ENCODE assay signal across 19 cellular contexts in the genomic region with DNA sequence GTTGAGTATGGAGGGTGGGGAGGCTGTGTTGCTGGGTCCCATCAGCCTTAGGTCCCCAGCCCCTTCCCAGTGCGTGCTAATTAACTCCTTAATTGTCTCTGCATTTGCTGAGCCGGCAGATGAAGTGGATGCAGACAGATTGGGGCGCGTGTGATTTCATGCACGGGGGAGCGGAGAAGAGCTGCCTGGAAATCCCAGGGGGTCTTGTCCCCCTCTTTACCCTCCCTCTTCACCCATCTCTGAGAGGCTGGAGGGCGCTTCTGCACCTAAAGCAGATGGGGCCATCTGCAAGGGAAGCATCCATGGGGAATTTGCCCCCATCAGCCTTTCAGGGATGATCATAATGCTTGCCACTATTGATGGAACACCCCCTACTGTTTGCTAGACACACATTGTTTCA. TPM values are rescaled to one million over a fixed set of nuclear protein-coding genes. Genes with fewer than 3 reads are reported as not detected.
DNase-seq lines count a peak whose midpoint lies in the region; ATAC-seq and TF ChIP-seq lines count a peak whose summit lies in the region.
"Had no signal": no experiment of that assay in that cellular context is flagged by ENCODE, and none has a peak within 500 bp of the region (broad histone marks: within the 10 kb centered on the region; RNA-seq: fewer than 3 reads in every experiment).

No MANE protein-coding gene starts in this region.

- TF ChIP-seq CTCF in BE2C (IDR thresholded peaks at IDR 0.05; ENCODE audit: low read depth, low read length) (0 out of 2 replicates have a peak, but pooled peaks have one; percentile 14), neural progenitor cell (IDR thresholded peaks at IDR 0.05) (no peak), nephron progenitor cell (IDR thresholded peaks at IDR 0.05) (no peak)

- H3K4me1 Mint-ChIP-seq in neural progenitor cell = peaks cover 35% of the 10 kb centered on the region
- H3K4me1 Mint-ChIP-seq in activated T-cell treated with anti-CD3 and anti-CD28 coated beads, Interleukin-2, amount 50 U/mL, for 72 hours (ENCODE audit: low read depth) = peaks cover 26% of the 10 kb centered on the region
- peaks cover 35% of the 10 kb centered on the region for H3K4me1 Mint-ChIP-seq in nephron progenitor cell

- H3K9me3 Mint-ChIP-seq in neural progenitor cell = no peaks in the 10 kb centered on the region
- H3K9me3 Mint-ChIP-seq in activated T-cell treated with anti-CD3 and anti-CD28 coated beads, Interleukin-2, amount 50 U/mL, for 72 hours = no peaks in the 10 kb centered on the region
- no peaks in the 10 kb centered on the region for H3K9me3 Mint-ChIP-seq in nephron progenitor cell
- H3K9me3 Mint-ChIP-seq: GM23338 had no signal

- H3K27ac Mint-ChIP-seq in neural progenitor cell (peak overlapping the region; percentile 50), nephron progenitor cell (no peak overlapping the region)
- no peak overlapping the region for H3K27ac Mint-ChIP-seq in activated T-cell treated with anti-CD3 and anti-CD28 coated beads, Interleukin-2, amount 50 U/mL, for 72 hours
- H3K27ac Mint-ChIP-seq: GM23338 had no signal

- H3K4me3 ChIP-seq in BE2C (ENCODE audit: low read depth, low read length) (no peak overlapping the region), neural progenitor cell (no peak overlapping the region)
- H3K4me3 ChIP-seq: GM23338, SJSA1 had no signal

- DNase-seq in NCI-H1436 (lab: John Stamatoyannopoulos, UW) (peak; percentile 28), NCI-H1436 treated with DMSO at 0.1 percent for 48 hours (lab: John Stamatoyannopoulos, UW) (no peak), BE2C (no peak), NCI-H69 (lab: John Stamatoyannopoulos, UW) (peak; percentile 71), neural progenitor cell (ENCODE audit: low spot score) (no peak), nephron progenitor cell (no peak)
- DNase-seq in central memory CD4-positive, alpha-beta T cell = no peak
- DNase-seq in activated T-cell treated with anti-CD3 and anti-CD28 coated beads, Interleukin-2, amount 50 U/mL, for 72 hours = no peak
- DNase-seq: C1 segment of cervical spinal cord, DMS153, EL, KG1, NCI-H2029, NCI-H2227 treated with DMSO at 0.1 percent for 48 hours, NCI-H526 had no signal

- H3K27me3 ChIP-seq in BE2C (no peaks in the 10 kb centered on the region), neural progenitor cell (peaks cover 85% of the 10 kb centered on the region)

- peaks cover 12% of the 10 kb centered on the region for H3K4me1 ChIP-seq in BE2C
- peaks cover 25% of the 10 kb centered on the region for H3K4me1 ChIP-seq in neural progenitor cell

- no peak overlapping the region for H3K9ac ChIP-seq in neural progenitor cell

- H3K27ac ChIP-seq in neural progenitor cell = no peak overlapping the region
- H3K27ac ChIP-seq: RWPE1, SJSA1 had no signal

- H3K4me3 Mint-ChIP-seq in neural progenitor cell = no peak overlapping the region
- no peak overlapping the region for H3K4me3 Mint-ChIP-seq in activated T-cell treated with anti-CD3 and anti-CD28 coated beads, Interleukin-2, amount 50 U/mL, for 72 hours
- H3K4me3 Mint-ChIP-seq in nephron progenitor cell = no peak overlapping the region
- H3K4me3 Mint-ChIP-seq: GM23338 had no signal

- H3K36me3 ChIP-seq in BE2C = no peaks in the 10 kb centered on the region
- H3K36me3 ChIP-seq in neural progenitor cell = no peaks in the 10 kb centered on the region
- H3K36me3 ChIP-seq: SJSA1 had no signal

- no peak overlapping the region for H2AFZ ChIP-seq in neural progenitor cell (replicated peaks)
- H2AFZ ChIP-seq: GM23338 had no signal

- H3K27me3 Mint-ChIP-seq in neural progenitor cell (ENCODE audit: insufficient read depth, low read depth) (peaks cover 34% of the 10 kb centered on the region), nephron progenitor cell (ENCODE audit: low read depth, poor library complexity) (peaks cover 48% of the 10 kb centered on the region)
- peaks cover 56% of the 10 kb centered on the region for H3K27me3 Mint-ChIP-seq in activated T-cell treated with anti-CD3 and anti-CD28 coated beads, Interleukin-2, amount 50 U/mL, for 72 hours (ENCODE audit: low read depth)

- ATAC-seq in activated T-cell treated with anti-CD3 and anti-CD28 coated beads, Interleukin-2, amount 50 U/mL, for 72 hours (replicated peaks in 1 of 2) = no peak
- ATAC-seq: GM23338, HCT116 had no signal

- H4K20me1 ChIP-seq in neural progenitor cell (ENCODE audit: low read depth) = no peaks in the 10 kb centered on the region

- H3K36me3 Mint-ChIP-seq in neural progenitor cell (peaks cover 2% of the 10 kb centered on the region), nephron progenitor cell (ENCODE audit: low read depth) (no peaks in the 10 kb centered on the region)
- H3K36me3 Mint-ChIP-seq in activated T-cell treated with anti-CD3 and anti-CD28 coated beads, Interleukin-2, amount 50 U/mL, for 72 hours (ENCODE audit: insufficient read depth in 2 of 2) = peaks cover 0 to 3% of the 10 kb centered on the region in 2 donors

- H3K79me2 ChIP-seq in neural progenitor cell (ENCODE audit: low read depth) = no peaks in the 10 kb centered on the region

- no peaks in the 10 kb centered on the region for H3K9me3 ChIP-seq in BE2C
- H3K9me3 ChIP-seq in neural progenitor cell (ENCODE audit: low read depth) = no peaks in the 10 kb centered on the region
- H3K9me3 ChIP-seq: SJSA1 had no signal

- H3K4me2 ChIP-seq in neural progenitor cell = no peak overlapping the region
- H3K4me2 ChIP-seq: GM23338 had no signal

- peaks cover 34% of the 10 kb centered on the region for H3F3A ChIP-seq in neural progenitor cell (ENCODE audit: low read depth)

RNA-seq across cellular contexts. Expression of a gene that starts 4.4 kb away (rescaled TPM):
- polyA plus RNA-seq in BE2C (2012; ENCODE audit: insufficient read depth, insufficient read length, low read depth) = 60.5 TPM
- 2.5 and 5.6 TPM in 2 replicates for total RNA-seq in neural progenitor cell (ENCODE audit: low replicate concordance)
- total RNA-seq in activated T-cell treated with anti-CD3 and anti-CD28 coated beads, Interleukin-2, amount 50 U/mL, for 72 hours = 10 to 100 TPM in 1 of 2 donors, 1 to 10 TPM in 1; 5.8 to 12.4 TPM

RNA-seq across cellular contexts. Expression of a gene that starts 27.7 kb away (rescaled TPM):
- polyA plus RNA-seq in BE2C (2012; ENCODE audit: insufficient read depth, insufficient read length, low read depth) = 55.2 TPM
- 121 and 149 TPM in 2 replicates for total RNA-seq in neural progenitor cell (ENCODE audit: low replicate concordance)
- total RNA-seq in activated T-cell treated with anti-CD3 and anti-CD28 coated beads, Interleukin-2, amount 50 U/mL, for 72 hours = 100 to 1,000 TPM; 121 to 150 TPM

RNA-seq across cellular contexts. Expression of a gene that starts 32.2 kb away (rescaled TPM):
- 215 TPM for polyA plus RNA-seq in BE2C (2012; ENCODE audit: insufficient read depth, insufficient read length, low read depth)
- 121 and 209 TPM in 2 replicates for total RNA-seq in neural progenitor cell (ENCODE audit: low replicate concordance)
- 100 to 1,000 TPM in 1 of 2 donors, 10 to 100 TPM in 1; 91.0 to 111 TPM for total RNA-seq in activated T-cell treated with anti-CD3 and anti-CD28 coated beads, Interleukin-2, amount 50 U/mL, for 72 hours

RNA-seq across cellular contexts. Expression of a gene that starts 50.8 kb away (rescaled TPM):
- 1.6 TPM for polyA plus RNA-seq in BE2C (2012; ENCODE audit: insufficient read depth, insufficient read length, low read depth)
- 1.4 TPM in 1 of 2 replicates, not detected in the other for total RNA-seq in neural progenitor cell (ENCODE audit: low replicate concordance)
- total RNA-seq in activated T-cell treated with anti-CD3 and anti-CD28 coated beads, Interleukin-2, amount 50 U/mL, for 72 hours = 1 to 10 TPM; 1.6 to 3.5 TPM
- total RNA-seq: SJSA1 had no signal

RNA-seq across cellular contexts. Expression of a gene that starts 59.1 kb away (rescaled TPM):
- 204 TPM for polyA plus RNA-seq in BE2C (2012; ENCODE audit: insufficient read depth, insufficient read length, low read depth)
- total RNA-seq in neural progenitor cell (ENCODE audit: low replicate concordance) = 15.3 and 22.7 TPM in 2 replicates
- 10 to 100 TPM; 41.5 to 50.1 TPM for total RNA-seq in activated T-cell treated with anti-CD3 and anti-CD28 coated beads, Interleukin-2, amount 50 U/mL, for 72 hours

Comparison
In these comparisons a context has a peak if more than half of its experiments do, and no peak if none do; other contexts are left out.
1. DNase-seq: peak in NCI-H1436 (single experiment) and NCI-H69 (single experiment); none in NCI-H1436 treated with DMSO at 0.1 percent for 48 hours (single experiment), BE2C (single experiment), neural progenitor cell (single experiment), central memory CD4-positive, alpha-beta T cell (single experiment), activated T-cell treated with anti-CD3 and anti-CD28 coated beads, Interleukin-2, amount 50 U/mL, for 72 hours (0 of 2) and nephron progenitor cell (single experiment).